In genomic region chr1:156641761-156642264, GRCh38 we compare ENCODE assay signal across 9 cellular contexts. TPM values are rescaled to one million over a fixed set of nuclear protein-coding genes. Genes with fewer than 3 reads are reported as not detected.
DNase-seq lines count a peak whose midpoint lies in the region; ATAC-seq and TF ChIP-seq lines count a peak whose summit lies in the region.
"Had no signal": no experiment of that assay in that cellular context is flagged by ENCODE, and none has a peak within 500 bp of the region (broad histone marks: within the 10 kb centered on the region; RNA-seq: fewer than 3 reads in every experiment).

A gene with protein sequence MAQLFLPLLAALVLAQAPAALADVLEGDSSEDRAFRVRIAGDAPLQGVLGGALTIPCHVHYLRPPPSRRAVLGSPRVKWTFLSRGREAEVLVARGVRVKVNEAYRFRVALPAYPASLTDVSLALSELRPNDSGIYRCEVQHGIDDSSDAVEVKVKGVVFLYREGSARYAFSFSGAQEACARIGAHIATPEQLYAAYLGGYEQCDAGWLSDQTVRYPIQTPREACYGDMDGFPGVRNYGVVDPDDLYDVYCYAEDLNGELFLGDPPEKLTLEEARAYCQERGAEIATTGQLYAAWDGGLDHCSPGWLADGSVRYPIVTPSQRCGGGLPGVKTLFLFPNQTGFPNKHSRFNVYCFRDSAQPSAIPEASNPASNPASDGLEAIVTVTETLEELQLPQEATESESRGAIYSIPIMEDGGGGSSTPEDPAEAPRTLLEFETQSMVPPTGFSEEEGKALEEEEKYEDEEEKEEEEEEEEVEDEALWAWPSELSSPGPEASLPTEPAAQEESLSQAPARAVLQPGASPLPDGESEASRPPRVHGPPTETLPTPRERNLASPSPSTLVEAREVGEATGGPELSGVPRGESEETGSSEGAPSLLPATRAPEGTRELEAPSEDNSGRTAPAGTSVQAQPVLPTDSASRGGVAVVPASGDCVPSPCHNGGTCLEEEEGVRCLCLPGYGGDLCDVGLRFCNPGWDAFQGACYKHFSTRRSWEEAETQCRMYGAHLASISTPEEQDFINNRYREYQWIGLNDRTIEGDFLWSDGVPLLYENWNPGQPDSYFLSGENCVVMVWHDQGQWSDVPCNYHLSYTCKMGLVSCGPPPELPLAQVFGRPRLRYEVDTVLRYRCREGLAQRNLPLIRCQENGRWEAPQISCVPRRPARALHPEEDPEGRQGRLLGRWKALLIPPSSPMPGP (plus strand): TSS chr1:156642117. CDS start chr1:156646055, 3,938 bp downstream.

- no peak for ATAC-seq in HG03571 (IDR thresholded peaks at IDR 0.05; ENCODE audit: unreplicated experiment)

- peaks cover 13% of the 10 kb centered on the region for H3K36me3 Mint-ChIP-seq in MCF 10A (ENCODE audit: insufficient read depth, unreplicated experiment)

- peak within 1 kb of the TSS; percentile 24 to 62 (median 47) for H3K4me3 ChIP-seq in breast epithelium

- DNase-seq in breast epithelium (ENCODE audit: low spot score in 2 of 2) (no peak), MCF 10A (ENCODE audit: unreplicated experiment) (no peak), anterior cingulate cortex (lab: John Stamatoyannopoulos, UW) (peak in 54 of 58 donors; percentile 22 to 86 (median 71)), superior temporal gyrus (ENCODE audit: extremely low spot score) (peak; percentile 76), EL (no peak), NCI-H2081 treated with DMSO at 0.1 percent for 48 hours (lab: John Stamatoyannopoulos, UW) (no peak)

- no peak for TF ChIP-seq POLR2A in breast epithelium (IDR thresholded peaks at IDR 0.05)

- H3K27ac ChIP-seq in breast epithelium (no peak within 1 kb of the TSS), layer of hippocampus (ENCODE audit: low read depth, low read length) (peak within 1 kb of the TSS; percentile 84)

- H3K27me3 ChIP-seq in breast epithelium (peaks cover 0 to 8% of the 10 kb centered on the region in 2 donors), layer of hippocampus (ENCODE audit: control insufficient read depth, insufficient read depth, low read length) (no peaks in the 10 kb centered on the region)

- H3K9me3 ChIP-seq in breast epithelium = no peaks in the 10 kb centered on the region

- no peaks in the 10 kb centered on the region for H3K9me3 Mint-ChIP-seq in MCF 10A (ENCODE audit: unreplicated experiment)

- peaks cover 15% of the 10 kb centered on the region for H3K4me1 Mint-ChIP-seq in MCF 10A (ENCODE audit: insufficient read depth, unreplicated experiment)

- TF ChIP-seq CTCF in breast epithelium (IDR thresholded peaks at IDR 0.05) (no peak), MCF 10A (IDR thresholded peaks at IDR 0.05; ENCODE audit: unreplicated experiment) (no peak)

- no TSS peak for BruUV-seq in MCF 10A (replicated peaks; lab: Mats Ljungman, UMichigan)

- intact Hi-C loops in breast epithelium (cut with DNase I; ENCODE audit: low total_unique reads) = no loop called here
- intact Hi-C loops in MCF 10A (cut with micrococcal nuclease) = no loop called here

- H3K27me3 Mint-ChIP-seq in MCF 10A (ENCODE audit: insufficient read depth, unreplicated experiment) = peaks cover 36% of the 10 kb centered on the region

- no peak within 1 kb of the TSS for H3K27ac Mint-ChIP-seq in MCF 10A (ENCODE audit: low read depth, unreplicated experiment)

- H3K36me3 ChIP-seq in breast epithelium = no peaks in the 10 kb centered on the region

- CTCF ChIA-PET in MCF 10A (lab: Yijun Ruan, JAX) = interaction anchor here (0.6 to 11.5 kb wide), 6 partner anchors 16 to 666 kb away, joined by 3 to 154 read pairs (median 7); no protein-coding TSS in a partner anchor

- POLR2A ChIA-PET in MCF 10A (lab: Yijun Ruan, JAX) = no interaction called here

- peaks cover 3 to 20% of the 10 kb centered on the region in 2 donors for H3K4me1 ChIP-seq in breast epithelium

- no peak within 1 kb of the TSS for H3K4me3 Mint-ChIP-seq in MCF 10A (ENCODE audit: unreplicated experiment)

RNA-seq across cellular contexts. Expression of the gene that starts here (rescaled TPM):
- under 1 TPM in 1 of 3 donors, not detected in 2; 0.44 TPM for total RNA-seq in breast epithelium
- total RNA-seq in MCF 10A (2022) = 0.37 TPM in 1 of 2 replicates, not detected in the other
- total RNA-seq: pulmonary artery endothelial cell had no signal

Comparison
In these comparisons a context has a peak if more than half of its experiments do, and no peak if none do; other contexts are left out.
1. DNase-seq: peak in anterior cingulate cortex (54 of 58) and superior temporal gyrus (single experiment); none in breast epithelium (0 of 2), MCF 10A (single experiment), EL (single experiment) and NCI-H2081 treated with DMSO at 0.1 percent for 48 hours (single experiment).